8 cellular contexts compared by ENCODE assay signal in genomic region chr20:34268851-34269668, GRCh38. TPM values are rescaled to one million over a fixed set of nuclear protein-coding genes. Genes with fewer than 3 reads are reported as not detected.
DNase-seq lines count a peak whose midpoint lies in the region; ATAC-seq and TF ChIP-seq lines count a peak whose summit lies in the region.

No MANE protein-coding gene starts in this region.

- peaks cover 20 to 32% (median 28%) of the 10 kb centered on the region in 11 experiments for H3K27me3 ChIP-seq in BLaER1 treated with 17β-estradiol and CSF1 and Interleukin-3, amounts not matched to agents 10 nM and 100 nM

- H3K9me3 ChIP-seq in BLaER1 treated with 17β-estradiol and CSF1 and Interleukin-3, amounts not matched to agents 10 nM and 100 nM (replicated peaks in 1 of 11): no peaks in the 10 kb centered on the region

- peaks cover 14% of the 10 kb centered on the region for H3K4me1 Mint-ChIP-seq in activated CD4-positive, alpha-beta memory T cell treated with anti-CD3 and anti-CD28 coated beads, Interleukin-2, amount 10 ng/mL, durations not matched to agents 7 days and 5 days
- H3K4me1 Mint-ChIP-seq in nephron progenitor cell: peaks cover 15% of the 10 kb centered on the region

- POLR2A ChIA-PET in activated CD4-positive, alpha-beta memory T cell treated with anti-CD3 and anti-CD28 coated beads, Interleukin-2, amount 10 ng/mL, durations not matched to agents 7 days and 5 days (lab: Charles Lee): no interaction called here

- H3K36me3 ChIP-seq in BLaER1 treated with 17β-estradiol and CSF1 and Interleukin-3, amounts not matched to agents 10 nM and 100 nM: peaks cover 4 to 27% (median 21%) of the 10 kb centered on the region in 11 experiments; a peak in 21 of 22 replicates

- TF ChIP-seq CTCF in fibroblast of mammary gland (conservative IDR thresholded peaks at IDR 0.05; ENCODE audit: control insufficient read depth, insufficient read depth, low read depth, low read length) (no peak), nephron progenitor cell (IDR thresholded peaks at IDR 0.05) (no peak)

- H3K4me2 ChIP-seq in BLaER1 treated with 17β-estradiol and CSF1 and Interleukin-3, amounts not matched to agents 10 nM and 100 nM: peak overlapping the region; percentile 79 to 97 (median 90)

- peaks cover 11 to 20% (median 15%) of the 10 kb centered on the region in 10 experiments; a peak in 19 of 20 replicates for H3K4me1 ChIP-seq in BLaER1 treated with 17β-estradiol and CSF1 and Interleukin-3, amounts not matched to agents 10 nM and 100 nM

- CTCF ChIA-PET in activated CD4-positive, alpha-beta memory T cell treated with anti-CD3 and anti-CD28 coated beads, Interleukin-2, amount 10 ng/mL, durations not matched to agents 7 days and 5 days (lab: Charles Lee): interaction anchor here (0.6 kb wide), 2 partner anchors 271 to 417 kb away, joined by 3 read pairs; no protein-coding TSS in a partner anchor

- H3K4me3 Mint-ChIP-seq in activated CD4-positive, alpha-beta memory T cell treated with anti-CD3 and anti-CD28 coated beads, Interleukin-2, amount 10 ng/mL, durations not matched to agents 7 days and 5 days: peak overlapping the region; percentile 30
- H3K4me3 Mint-ChIP-seq in nephron progenitor cell: peak overlapping the region; percentile 72

- no peak for DNase-seq in activated CD4-positive, alpha-beta memory T cell treated with anti-CD3 and anti-CD28 coated beads, Interleukin-2, amount 10 ng/mL, durations not matched to agents 7 days and 5 days
- DNase-seq in fibroblast of mammary gland (ENCODE audit: low read depth) (peak; percentile 17), nephron progenitor cell (peak; percentile 41), NCI-H526 treated with DMSO at 0.1 percent for 48 hours (lab: John Stamatoyannopoulos, UW) (no peak), SIG-M5 treated with dmso at 0.1 percent for 504 hours (lab: John Stamatoyannopoulos, UW; ENCODE audit: unreplicated experiment) (no peak), NCI-H774 (lab: John Stamatoyannopoulos, UW) (no peak)

- peak overlapping the region in 4 of 11 experiments; percentile 17 to 36 (median 33); a peak in 6 of 22 replicates for H3K27ac ChIP-seq in BLaER1 treated with 17β-estradiol and CSF1 and Interleukin-3, amounts not matched to agents 10 nM and 100 nM

- no peak overlapping the region for H3K27ac Mint-ChIP-seq in activated CD4-positive, alpha-beta memory T cell treated with anti-CD3 and anti-CD28 coated beads, Interleukin-2, amount 10 ng/mL, durations not matched to agents 7 days and 5 days
- H3K27ac Mint-ChIP-seq in nephron progenitor cell: no peak overlapping the region

- peaks cover 1% of the 10 kb centered on the region for H3K27me3 Mint-ChIP-seq in activated CD4-positive, alpha-beta memory T cell treated with anti-CD3 and anti-CD28 coated beads, Interleukin-2, amount 10 ng/mL, durations not matched to agents 7 days and 5 days
- H3K27me3 Mint-ChIP-seq in nephron progenitor cell (ENCODE audit: low read depth, poor library complexity): peaks cover 8% of the 10 kb centered on the region

- peak overlapping the region; percentile 37 to 64 (median 50) for H3K4me3 ChIP-seq in BLaER1 treated with 17β-estradiol and CSF1 and Interleukin-3, amounts not matched to agents 10 nM and 100 nM
- H3K4me3 ChIP-seq in fibroblast of mammary gland (ENCODE audit: control insufficient read depth, low read depth, low read length): peak overlapping the region; percentile 29

- H3K9me3 Mint-ChIP-seq in activated CD4-positive, alpha-beta memory T cell treated with anti-CD3 and anti-CD28 coated beads, Interleukin-2, amount 10 ng/mL, durations not matched to agents 7 days and 5 days: no peaks in the 10 kb centered on the region
- H3K9me3 Mint-ChIP-seq in nephron progenitor cell: no peaks in the 10 kb centered on the region

- peak overlapping the region; percentile 25 to 67 (median 60); a peak in 21 of 22 replicates for H3K9ac ChIP-seq in BLaER1 treated with 17β-estradiol and CSF1 and Interleukin-3, amounts not matched to agents 10 nM and 100 nM

- H4K20me1 ChIP-seq in BLaER1 treated with 17β-estradiol and CSF1 and Interleukin-3, amounts not matched to agents 10 nM and 100 nM: peaks cover 0 to 29% (median 6%) of the 10 kb centered on the region in 11 experiments; a peak in 9 of 22 replicates

- H3K36me3 Mint-ChIP-seq in activated CD4-positive, alpha-beta memory T cell treated with anti-CD3 and anti-CD28 coated beads, Interleukin-2, amount 10 ng/mL, durations not matched to agents 7 days and 5 days (ENCODE audit: low read depth): no peaks in the 10 kb centered on the region
- peaks cover 42% of the 10 kb centered on the region for H3K36me3 Mint-ChIP-seq in nephron progenitor cell (ENCODE audit: low read depth)

- ATAC-seq in HG02678 (IDR thresholded peaks at IDR 0.05; ENCODE audit: unreplicated experiment): no peak

RNA-seq across cellular contexts. Expression of gene ASIP, which starts 27.8 kb away (rescaled TPM):
- not detected for total RNA-seq in activated CD4-positive, alpha-beta memory T cell treated with anti-CD3 and anti-CD28 coated beads, Interleukin-2, amount 10 ng/mL, durations not matched to agents 7 days and 5 days

RNA-seq across cellular contexts. Expression of gene AHCY, which starts 34.1 kb away (rescaled TPM):
- 10 to 100 TPM; 50.5 to 53.0 TPM for total RNA-seq in activated CD4-positive, alpha-beta memory T cell treated with anti-CD3 and anti-CD28 coated beads, Interleukin-2, amount 10 ng/mL, durations not matched to agents 7 days and 5 days

Comparison
In these comparisons a context has a peak if more than half of its experiments do, and no peak if none do; other contexts are left out.
1. DNase-seq: peak in fibroblast of mammary gland (single experiment) and nephron progenitor cell (single experiment); none in activated CD4-positive, alpha-beta memory T cell treated with anti-CD3 and anti-CD28 coated beads, Interleukin-2, amount 10 ng/mL, durations not matched to agents 7 days and 5 days (single experiment), NCI-H526 treated with DMSO at 0.1 percent for 48 hours (single experiment), SIG-M5 treated with dmso at 0.1 percent for 504 hours (single experiment) and NCI-H774 (single experiment).